ENCODE assay signal across 1 cellular context in the genomic region with DNA sequence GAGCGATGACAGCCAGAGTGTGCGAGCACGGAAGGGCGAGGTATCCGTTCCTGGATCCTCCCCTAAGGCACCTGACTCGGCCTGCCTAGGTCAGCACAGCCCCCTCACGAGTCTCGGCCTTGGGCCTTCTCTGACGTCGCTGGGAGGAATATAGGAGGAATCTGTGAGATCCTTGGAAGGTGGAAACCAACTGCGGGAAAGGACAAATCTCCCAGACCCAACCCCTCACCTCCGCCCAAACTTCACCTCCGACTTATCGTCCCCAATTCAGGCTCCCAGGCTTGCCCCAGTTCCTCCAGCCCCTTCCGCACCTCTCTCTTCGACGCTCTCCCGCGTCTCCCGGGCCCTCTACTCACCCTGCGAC.
TF ChIP-seq lines count a peak whose summit lies in the region.

No MANE protein-coding gene starts in this region.

TF ChIP-seq in K562, 482 proteins besides CTCF, POLR2A, EP300 and RAD21 (continued from another document):
- TF ChIP-seq CREB3L1 (IDR thresholded peaks at IDR 0.05; ENCODE audit: borderline replicate concordance, low read depth) (no peak), NRF1 (conservative IDR thresholded peaks at IDR 0.05 in 1 of 2, IDR thresholded peaks at IDR 0.05 in 1 of 2) (no peak), ZNF436 (CRISPR knock-in tag; IDR thresholded peaks at IDR 0.05) (no peak), BDP1 (IDR thresholded peaks at IDR 0.05; ENCODE audit: insufficient read depth, insufficient read length) (no peak), KAT2B (IDR thresholded peaks at IDR 0.05; ENCODE audit: low read depth, low read length) (no peak), SAP30 (IDR thresholded peaks at IDR 0.05; ENCODE audit: borderline replicate concordance, insufficient read depth, low read depth, low read length, poor library complexity, severe bottlenecking) (peak; percentile 20), CREBBP (IDR thresholded peaks at IDR 0.05; ENCODE audit: low read depth, low read length) (no peak), ZBTB1 (CRISPR knock-in tag; IDR thresholded peaks at IDR 0.05; ENCODE audit: borderline replicate concordance, low read depth) (no peak), STAT5A (IDR thresholded peaks at IDR 0.05; ENCODE audit: borderline replicate concordance, low read length) (no peak), XRCC4 (IDR thresholded peaks at IDR 0.05; ENCODE audit: extremely low read depth, insufficient read depth, insufficient read length) (no peak), NCOA4 (IDR thresholded peaks at IDR 0.05; ENCODE audit: partially characterized antibody) (no peak), ZNF785 (CRISPR knock-in tag; IDR thresholded peaks at IDR 0.05) (no peak), ZNF140 (CRISPR knock-in tag; IDR thresholded peaks at IDR 0.05) (no peak), ZNF232 (CRISPR knock-in tag; IDR thresholded peaks at IDR 0.05) (0 out of 2 replicates have a peak, but pooled peaks have one; percentile 63), ZNF695 (CRISPR knock-in tag; IDR thresholded peaks at IDR 0.05) (no peak), SMARCE1 (IDR thresholded peaks at IDR 0.05) (no peak), TFAM (CRISPR knock-in tag; conservative IDR thresholded peaks at IDR 0.05) (no peak), ZNF184 (CRISPR knock-in tag; IDR thresholded peaks at IDR 0.05) (no peak), ZNF224 (CRISPR knock-in tag; IDR thresholded peaks at IDR 0.05) (0 out of 2 replicates have a peak, but pooled peaks have one; percentile 54), ZNF146 (CRISPR knock-in tag; IDR thresholded peaks at IDR 0.05; ENCODE audit: unreplicated experiment) (no peak)
- TF ChIP-seq, protein P1, sequence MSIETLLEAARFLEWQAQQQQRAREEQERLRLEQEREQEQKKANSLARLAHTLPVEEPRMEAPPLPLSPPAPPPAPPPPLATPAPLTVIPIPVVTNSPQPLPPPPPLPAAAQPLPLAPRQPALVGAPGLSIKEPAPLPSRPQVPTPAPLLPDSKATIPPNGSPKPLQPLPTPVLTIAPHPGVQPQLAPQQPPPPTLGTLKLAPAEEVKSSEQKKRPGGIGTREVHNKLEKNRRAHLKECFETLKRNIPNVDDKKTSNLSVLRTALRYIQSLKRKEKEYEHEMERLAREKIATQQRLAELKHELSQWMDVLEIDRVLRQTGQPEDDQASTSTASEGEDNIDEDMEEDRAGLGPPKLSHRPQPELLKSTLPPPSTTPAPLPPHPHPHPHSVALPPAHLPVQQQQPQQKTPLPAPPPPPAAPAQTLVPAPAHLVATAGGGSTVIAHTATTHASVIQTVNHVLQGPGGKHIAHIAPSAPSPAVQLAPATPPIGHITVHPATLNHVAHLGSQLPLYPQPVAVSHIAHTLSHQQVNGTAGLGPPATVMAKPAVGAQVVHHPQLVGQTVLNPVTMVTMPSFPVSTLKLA (conservative IDR thresholded peaks at IDR 0.05), result no peak
- TF ChIP-seq, protein P2, sequence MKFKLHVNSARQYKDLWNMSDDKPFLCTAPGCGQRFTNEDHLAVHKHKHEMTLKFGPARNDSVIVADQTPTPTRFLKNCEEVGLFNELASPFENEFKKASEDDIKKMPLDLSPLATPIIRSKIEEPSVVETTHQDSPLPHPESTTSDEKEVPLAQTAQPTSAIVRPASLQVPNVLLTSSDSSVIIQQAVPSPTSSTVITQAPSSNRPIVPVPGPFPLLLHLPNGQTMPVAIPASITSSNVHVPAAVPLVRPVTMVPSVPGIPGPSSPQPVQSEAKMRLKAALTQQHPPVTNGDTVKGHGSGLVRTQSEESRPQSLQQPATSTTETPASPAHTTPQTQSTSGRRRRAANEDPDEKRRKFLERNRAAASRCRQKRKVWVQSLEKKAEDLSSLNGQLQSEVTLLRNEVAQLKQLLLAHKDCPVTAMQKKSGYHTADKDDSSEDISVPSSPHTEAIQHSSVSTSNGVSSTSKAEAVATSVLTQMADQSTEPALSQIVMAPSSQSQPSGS (CRISPR knock-in tag; IDR thresholded peaks at IDR 0.05), result no peak
- TF ChIP-seq, protein P3, sequence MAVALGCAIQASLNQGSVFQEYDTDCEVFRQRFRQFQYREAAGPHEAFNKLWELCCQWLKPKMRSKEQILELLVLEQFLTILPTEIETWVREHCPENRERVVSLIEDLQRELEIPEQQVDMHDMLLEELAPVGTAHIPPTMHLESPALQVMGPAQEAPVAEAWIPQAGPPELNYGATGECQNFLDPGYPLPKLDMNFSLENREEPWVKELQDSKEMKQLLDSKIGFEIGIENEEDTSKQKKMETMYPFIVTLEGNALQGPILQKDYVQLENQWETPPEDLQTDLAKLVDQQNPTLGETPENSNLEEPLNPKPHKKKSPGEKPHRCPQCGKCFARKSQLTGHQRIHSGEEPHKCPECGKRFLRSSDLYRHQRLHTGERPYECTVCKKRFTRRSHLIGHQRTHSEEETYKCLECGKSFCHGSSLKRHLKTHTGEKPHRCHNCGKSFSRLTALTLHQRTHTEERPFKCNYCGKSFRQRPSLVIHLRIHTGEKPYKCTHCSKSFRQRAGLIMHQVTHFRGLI (CRISPR knock-in tag; IDR thresholded peaks at IDR 0.05), result no peak
- TF ChIP-seq, protein P4, sequence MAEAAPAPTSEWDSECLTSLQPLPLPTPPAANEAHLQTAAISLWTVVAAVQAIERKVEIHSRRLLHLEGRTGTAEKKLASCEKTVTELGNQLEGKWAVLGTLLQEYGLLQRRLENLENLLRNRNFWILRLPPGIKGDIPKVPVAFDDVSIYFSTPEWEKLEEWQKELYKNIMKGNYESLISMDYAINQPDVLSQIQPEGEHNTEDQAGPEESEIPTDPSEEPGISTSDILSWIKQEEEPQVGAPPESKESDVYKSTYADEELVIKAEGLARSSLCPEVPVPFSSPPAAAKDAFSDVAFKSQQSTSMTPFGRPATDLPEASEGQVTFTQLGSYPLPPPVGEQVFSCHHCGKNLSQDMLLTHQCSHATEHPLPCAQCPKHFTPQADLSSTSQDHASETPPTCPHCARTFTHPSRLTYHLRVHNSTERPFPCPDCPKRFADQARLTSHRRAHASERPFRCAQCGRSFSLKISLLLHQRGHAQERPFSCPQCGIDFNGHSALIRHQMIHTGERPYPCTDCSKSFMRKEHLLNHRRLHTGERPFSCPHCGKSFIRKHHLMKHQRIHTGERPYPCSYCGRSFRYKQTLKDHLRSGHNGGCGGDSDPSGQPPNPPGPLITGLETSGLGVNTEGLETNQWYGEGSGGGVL (CRISPR knock-in tag; IDR thresholded peaks at IDR 0.05), result no peak
- TF ChIP-seq, protein P5, sequence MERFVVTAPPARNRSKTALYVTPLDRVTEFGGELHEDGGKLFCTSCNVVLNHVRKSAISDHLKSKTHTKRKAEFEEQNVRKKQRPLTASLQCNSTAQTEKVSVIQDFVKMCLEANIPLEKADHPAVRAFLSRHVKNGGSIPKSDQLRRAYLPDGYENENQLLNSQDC (CRISPR knock-in tag; IDR thresholded peaks at IDR 0.05), result no peak
